Comparison of ENCODE assay signal across 9 cellular contexts in genomic region chr22:37284126-37284806, GRCh38. TPM values are rescaled to one million over a fixed set of nuclear protein-coding genes. Genes with fewer than 3 reads are reported as not detected.
A peak's percentile ranks its signal among the peaks of the same experiment; 100 is the strongest.
DNase-seq lines count a peak whose midpoint lies in the region; ATAC-seq and TF ChIP-seq lines count a peak whose summit lies in the region.
"Had no signal": no experiment of that assay in that cellular context is flagged by ENCODE, and none has a peak within 500 bp of the region (broad histone marks: within the 10 kb centered on the region; RNA-seq: fewer than 3 reads in every experiment).

No MANE protein-coding gene starts in this region.

- no peaks in the 10 kb centered on the region for H3K9me3 Mint-ChIP-seq in stimulated activated naive B cell treated with anti-CD40 and anti-IgM and Interleukin-4, amounts not matched to agents 10 μg/mL and 1 μg/mL and 100 μg/mL, for 72 hours

- H3K9me3 ChIP-seq in SU-DHL-6 (ENCODE audit: insufficient read depth, low read length) (no peaks in the 10 kb centered on the region), heart left ventricle (no peaks in the 10 kb centered on the region), SJCRH30 (replicated peaks) (no peaks in the 10 kb centered on the region)

- no peaks in the 10 kb centered on the region for H3K36me3 ChIP-seq in SU-DHL-6 (ENCODE audit: low read length)
- peaks cover 0 to 33% (median 0%) of the 10 kb centered on the region in 9 donors for H3K36me3 ChIP-seq in heart left ventricle
- H3K36me3 ChIP-seq in SJCRH30, result no peaks in the 10 kb centered on the region

- peaks cover 0 to 66% (median 0%) of the 10 kb centered on the region in 12 donors for H3K4me1 ChIP-seq in heart left ventricle
- no peaks in the 10 kb centered on the region for H3K4me1 ChIP-seq in SJCRH30

- no peaks in the 10 kb centered on the region for H3K27me3 ChIP-seq in SU-DHL-6 (ENCODE audit: low read length)
- H3K27me3 ChIP-seq in heart left ventricle, result peaks cover 0 to 54% (median 4%) of the 10 kb centered on the region in 9 donors
- H3K27me3 ChIP-seq in SJCRH30, result no peaks in the 10 kb centered on the region; the same call in 1 of the 2 replicates

- no peaks in the 10 kb centered on the region for H3K79me2 ChIP-seq in SU-DHL-6 (ENCODE audit: insufficient read depth, low read length)

- H3K4me3 ChIP-seq in SU-DHL-6 (ENCODE audit: insufficient read depth, low read length, poor library complexity, severe bottlenecking) (peak overlapping the region; percentile 22), heart left ventricle (peak overlapping the region in 9 of 12 donors; percentile 19 to 73 (median 43)), SJCRH30 (no peak overlapping the region)

- peaks cover 24% of the 10 kb centered on the region for H3F3A ChIP-seq in SU-DHL-6 (ENCODE audit: insufficient read depth)

- peaks cover 73 to 93% of the 10 kb centered on the region in 2 donors for H3K4me1 Mint-ChIP-seq in stimulated activated naive B cell treated with anti-CD40 and anti-IgM and Interleukin-4, amounts not matched to agents 10 μg/mL and 1 μg/mL and 100 μg/mL, for 72 hours

- intact Hi-C loops in heart left ventricle (cut with DNase I), result no loop called here

- peak overlapping the region; percentile 87 for H3K27ac ChIP-seq in SU-DHL-6 (ENCODE audit: low read depth, low read length)
- peak overlapping the region in 6 of 12 donors; percentile 10 to 94 (median 43) for H3K27ac ChIP-seq in heart left ventricle
- no peak overlapping the region for H3K27ac ChIP-seq in SJCRH30

- WGBS in heart left ventricle, 4 donors, result 41 to 48% (median 47%) methylated on average over 5 to 9 of the region's 9 CpGs

- peak overlapping the region; percentile 98 for H3K27ac Mint-ChIP-seq in stimulated activated naive B cell treated with anti-CD40 and anti-IgM and Interleukin-4, amounts not matched to agents 10 μg/mL and 1 μg/mL and 100 μg/mL, for 72 hours

- no peak for TF ChIP-seq POLR2A in heart left ventricle (IDR thresholded peaks at IDR 0.05)

- H3K9ac ChIP-seq in SU-DHL-6 (ENCODE audit: low read length), result peak overlapping the region; percentile 45

- no peaks in the 10 kb centered on the region for H3K27me3 Mint-ChIP-seq in stimulated activated naive B cell treated with anti-CD40 and anti-IgM and Interleukin-4, amounts not matched to agents 10 μg/mL and 1 μg/mL and 100 μg/mL, for 72 hours

- H3K4me3 Mint-ChIP-seq in stimulated activated naive B cell treated with anti-CD40 and anti-IgM and Interleukin-4, amounts not matched to agents 10 μg/mL and 1 μg/mL and 100 μg/mL, for 72 hours, result peak overlapping the region; percentile 83 to 95

- no peak overlapping the region for H2AFZ ChIP-seq in SU-DHL-6 (ENCODE audit: low read depth, low read length, severe bottlenecking)

- peaks cover 6 to 23% of the 10 kb centered on the region in 2 donors for H3K36me3 Mint-ChIP-seq in stimulated activated naive B cell treated with anti-CD40 and anti-IgM and Interleukin-4, amounts not matched to agents 10 μg/mL and 1 μg/mL and 100 μg/mL, for 72 hours

- peak; percentile 43 for DNase-seq in NK-92 treated with Interleukin-12 subunit alpha and Interleukin-12 subunit beta, amount 100 ng/mL, for 24 hours (lab: John Stamatoyannopoulos, UW)
- DNase-seq in NK-92 (lab: John Stamatoyannopoulos, UW; ENCODE audit: unreplicated experiment) (no peak), heart left ventricle (peak in 1 of 5 donors; percentile 64), SJCRH30 (no peak), germinal center (ENCODE audit: low spot score) (no peak), SK-N-DZ (ENCODE audit: low spot score) (no peak)
- no peak for DNase-seq in stimulated activated naive B cell treated with anti-CD40 and anti-IgM and Interleukin-4, amounts not matched to agents 10 μg/mL and 1 μg/mL and 100 μg/mL, for 72 hours
- DNase-seq: 8988T had no signal

- peak overlapping the region; percentile 61 for H3K4me2 ChIP-seq in SU-DHL-6 (ENCODE audit: low read depth, low read length, poor library complexity, severe bottlenecking)

- H3K9me2 ChIP-seq in SU-DHL-6 (replicated peaks; ENCODE audit: insufficient read depth, low read length), result no peaks in the 10 kb centered on the region

- H4K20me1 ChIP-seq in SU-DHL-6 (ENCODE audit: low read depth, low read length), result no peaks in the 10 kb centered on the region

- peak in 2 of 4 donors; percentile 4 to 24 for ATAC-seq in heart left ventricle
- ATAC-seq in stimulated activated naive B cell treated with anti-CD40 and anti-IgM and Interleukin-4, amounts not matched to agents 10 μg/mL and 1 μg/mL and 100 μg/mL, for 72 hours (replicated peaks), result peak; percentile 0 to 5

- no peak for TF ChIP-seq CTCF in SU-DHL-6 (IDR thresholded peaks at IDR 0.05; ENCODE audit: insufficient read depth, low read length, poor library complexity, severe bottlenecking)
- TF ChIP-seq CTCF in heart left ventricle (IDR thresholded peaks at IDR 0.05), result no peak

RNA-seq across cellular contexts. Expression of gene CYTH4, which starts 2.0 kb away (rescaled TPM):
- total RNA-seq in heart left ventricle, result 10 to 100 TPM in 2 of 9 donors, 1 to 10 TPM in 7; 2.5 to 57.8 (median 4.4) TPM
- polyA plus RNA-seq in heart left ventricle, result 1 to 10 TPM; 2.4 to 2.5 TPM
- total RNA-seq in SJCRH30 (2014; rRNA removed; shearing (Covaris generic)), result not detected in 2 replicates
- polyA plus RNA-seq in SK-N-DZ (2014; cell fraction: cytosol; rRNA removed), result not detected in 2 replicates
- polyA plus RNA-seq in SK-N-DZ (2014; cell fraction: nucleus; rRNA removed), result not detected in 2 replicates

RNA-seq across cellular contexts. Expression of gene RAC2, which starts 40.2 kb away (rescaled TPM):
- 10 to 100 TPM in 2 of 9 donors, 1 to 10 TPM in 7; 1.4 to 60.5 (median 3.8) TPM for total RNA-seq in heart left ventricle
- 1 to 10 TPM; 1.3 to 4.6 TPM for polyA plus RNA-seq in heart left ventricle
- not detected in 2 replicates for total RNA-seq in SJCRH30 (2014; rRNA removed; shearing (Covaris generic))
- 0.44 and 0.71 TPM in 2 replicates for polyA plus RNA-seq in SK-N-DZ (2014; cell fraction: cytosol; rRNA removed)
- polyA plus RNA-seq in SK-N-DZ (2014; cell fraction: nucleus; rRNA removed), result not detected in 2 replicates
